In genomic region chr2:170463206-170463537, GRCh38 we compare ENCODE assay signal across 6 cellular contexts.
"Had no signal": no experiment of that assay in that cellular context is flagged by ENCODE, and none has a peak within 500 bp of the region (broad histone marks: within the 10 kb centered on the region; RNA-seq: fewer than 3 reads in every experiment).

No MANE protein-coding gene starts in this region.

- ATAC-seq: HCT116 had no signal

- H3K4me3 ChIP-seq: HAP-1 had no signal

- H3K9me3 ChIP-seq: HAP-1 had no signal

- H3K4me1 ChIP-seq: HAP-1 had no signal

- DNase-seq: GOT3, H7, HFFc6, KG1 had no signal

- H3K36me3 ChIP-seq: HAP-1 had no signal
